Comparison of ENCODE assay signal across 10 cellular contexts in genomic region chr11:128515766-128516466, GRCh38.
DNase-seq lines count a peak whose midpoint lies in the region; ATAC-seq and TF ChIP-seq lines count a peak whose summit lies in the region.
"Had no signal": no experiment of that assay in that cellular context is flagged by ENCODE, and none has a peak within 500 bp of the region (broad histone marks: within the 10 kb centered on the region; RNA-seq: fewer than 3 reads in every experiment).

No MANE protein-coding gene starts in this region.

- CTCF ChIA-PET in MCF 10A (lab: Yijun Ruan, JAX): interaction anchor here (0.9 kb wide), 1 partner anchor 315 kb away, joined by 5 read pairs; no protein-coding TSS in a partner anchor

- WGBS in mesenchymal stem cell: 96% methylated on average over 4 of the region's 7 CpGs
- WGBS in transverse colon (ENCODE audit: low coverage in 1 of 2), 2 donors: 27 to 36% methylated on average over 7 of the region's 7 CpGs

- no peaks in the 10 kb centered on the region for H3K79me1 ChIP-seq in mesenchymal stem cell (replicated peaks; ENCODE audit: low read length, poor library complexity, severe bottlenecking)

- no peak overlapping the region for H4K8ac ChIP-seq in mesenchymal stem cell (ENCODE audit: low read length)

- no peak for TF ChIP-seq CTCF in breast epithelium (IDR thresholded peaks at IDR 0.05)
- TF ChIP-seq CTCF in MCF 10A (IDR thresholded peaks at IDR 0.05; ENCODE audit: unreplicated experiment): no peak
- no peak for TF ChIP-seq CTCF in transverse colon (IDR thresholded peaks at IDR 0.05)

- no peak overlapping the region for H2BK120ac ChIP-seq in mesenchymal stem cell (ENCODE audit: low read depth, low read length)

- TF ChIP-seq EP300 in transverse colon (IDR thresholded peaks at IDR 0.05; ENCODE audit: low read depth): no peak

- no peak overlapping the region for H3K4me2 ChIP-seq in mesenchymal stem cell (ENCODE audit: low read length, poor library complexity, severe bottlenecking)
- H3K4me2 ChIP-seq: BLaER1 had no signal

- H3K36me3 ChIP-seq in breast epithelium (no peaks in the 10 kb centered on the region), mesenchymal stem cell (ENCODE audit: control insufficient read depth in 1 of 2, insufficient read depth in 2 of 2, low read depth in 1 of 2, low read length in 2 of 2) (peaks cover 7 to 29% of the 10 kb centered on the region in 2 experiments), transverse colon (no peaks in the 10 kb centered on the region)

- no peak overlapping the region for H4K91ac ChIP-seq in mesenchymal stem cell (ENCODE audit: low read length)

- H3K27ac Mint-ChIP-seq in MCF 10A (ENCODE audit: low read depth, unreplicated experiment): no peak overlapping the region
- H3K27ac Mint-ChIP-seq in activated naive CD8-positive, alpha-beta T cell: peak overlapping the region; percentile 99

- H3K18ac ChIP-seq in mesenchymal stem cell (ENCODE audit: low read depth in 1 of 2, low read length in 2 of 2): no peak overlapping the region

- ATAC-seq in HG03457 (IDR thresholded peaks at IDR 0.05; ENCODE audit: unreplicated experiment): no peak
- ATAC-seq in GM19397 (IDR thresholded peaks at IDR 0.05; ENCODE audit: unreplicated experiment): no peak
- ATAC-seq in GM18519 (IDR thresholded peaks at IDR 0.05; ENCODE audit: low FRiP score, unreplicated experiment): no peak

- no peak overlapping the region for H3K4ac ChIP-seq in mesenchymal stem cell (ENCODE audit: low read depth in 1 of 2, low read length in 2 of 2)

- no peak overlapping the region for H3K14ac ChIP-seq in mesenchymal stem cell (ENCODE audit: low read length in 2 of 2)

- no peak overlapping the region for H2AFZ ChIP-seq in mesenchymal stem cell (ENCODE audit: low read depth, low read length)

- TF ChIP-seq POLR2A in breast epithelium (IDR thresholded peaks at IDR 0.05) (no peak), transverse colon (IDR thresholded peaks at IDR 0.05) (no peak)

- in situ Hi-C loops in transverse colon (cut with MboI; ENCODE audit: low pct_ligation_motif_present in 1 of 4, low pct_unique_long_range_greater_than_20kb in 1 of 4, low sequenced_read_pairs in 3 of 4): loop anchor here in 1 of 4 donors (25.0 kb wide), 1 partner anchor 229 kb away; no protein-coding TSS in a partner anchor

- no peaks in the 10 kb centered on the region for H3K27me3 ChIP-seq in breast epithelium
- no peaks in the 10 kb centered on the region for H3K27me3 ChIP-seq in mesenchymal stem cell (ENCODE audit: control insufficient read depth in 1 of 2, insufficient read depth in 1 of 2, low read length in 2 of 2)
- H3K27me3 ChIP-seq in transverse colon: no peaks in the 10 kb centered on the region
- H3K27me3 ChIP-seq: BLaER1 had no signal

- H3K4me1 ChIP-seq in breast epithelium (peaks cover 0 to 11% of the 10 kb centered on the region in 2 donors), mesenchymal stem cell (ENCODE audit: control insufficient read depth, insufficient read depth, low read depth, low read length) (peaks cover 11% of the 10 kb centered on the region), transverse colon (peaks cover 14 to 59% (median 50%) of the 10 kb centered on the region in 4 donors)

- no peaks in the 10 kb centered on the region for H3K27me3 Mint-ChIP-seq in MCF 10A (ENCODE audit: insufficient read depth, unreplicated experiment)
- H3K27me3 Mint-ChIP-seq in activated naive CD8-positive, alpha-beta T cell: no peaks in the 10 kb centered on the region

- no peaks in the 10 kb centered on the region for H3K9me3 ChIP-seq in breast epithelium
- H3K9me3 ChIP-seq in mesenchymal stem cell (ENCODE audit: control insufficient read depth, low read length): no peaks in the 10 kb centered on the region
- no peaks in the 10 kb centered on the region for H3K9me3 ChIP-seq in transverse colon
- H3K9me3 ChIP-seq: BLaER1 had no signal

- H3K23ac ChIP-seq in mesenchymal stem cell (ENCODE audit: low read length in 2 of 2): peak overlapping the region in 1 of 2 experiments; percentile 42

- no peak overlapping the region for H2BK12ac ChIP-seq in mesenchymal stem cell (ENCODE audit: low read length in 2 of 2)

- H3K4me3 Mint-ChIP-seq in MCF 10A (ENCODE audit: unreplicated experiment): no peak overlapping the region
- peak overlapping the region; percentile 97 for H3K4me3 Mint-ChIP-seq in activated naive CD8-positive, alpha-beta T cell

- peaks cover 53% of the 10 kb centered on the region for H3K4me1 Mint-ChIP-seq in MCF 10A (ENCODE audit: insufficient read depth, unreplicated experiment)
- peaks cover 74% of the 10 kb centered on the region for H3K4me1 Mint-ChIP-seq in activated naive CD8-positive, alpha-beta T cell (ENCODE audit: low read depth)

- peak overlapping the region; percentile 99 for H3K9ac ChIP-seq in mesenchymal stem cell (ENCODE audit: low read length)
- H3K9ac ChIP-seq: BLaER1 had no signal

- H3K36me3 Mint-ChIP-seq in MCF 10A (ENCODE audit: insufficient read depth, unreplicated experiment): peaks cover 22% of the 10 kb centered on the region
- H3K36me3 Mint-ChIP-seq in activated naive CD8-positive, alpha-beta T cell: peaks cover 38% of the 10 kb centered on the region

- no peak overlapping the region for H2BK5ac ChIP-seq in mesenchymal stem cell (ENCODE audit: low read depth, low read length, poor library complexity, severe bottlenecking)

- DNase-seq in breast epithelium (ENCODE audit: low spot score in 2 of 2) (no peak), MCF 10A (ENCODE audit: unreplicated experiment) (no peak), mesenchymal stem cell (no peak), transverse colon (no peak)
- DNase-seq: NCI-H2171 had no signal

- H3K27ac ChIP-seq in breast epithelium (no peak overlapping the region), mesenchymal stem cell (ENCODE audit: low read length, poor library complexity, severe bottlenecking) (no peak overlapping the region), transverse colon (peak overlapping the region; percentile 88 to 95 (median 91))
- H3K27ac ChIP-seq: BLaER1 had no signal

- intact Hi-C loops in breast epithelium (cut with DNase I; ENCODE audit: low total_unique reads): no loop called here
- intact Hi-C loops in MCF 10A (cut with micrococcal nuclease): no loop called here
- intact Hi-C loops in transverse colon (cut with DNase I; ENCODE audit: low total_unique reads): no loop called here

- no TSS peak for BruUV-seq in MCF 10A (replicated peaks; lab: Mats Ljungman, UMichigan)

- no peak overlapping the region for H2BK15ac ChIP-seq in mesenchymal stem cell (ENCODE audit: low read depth, poor library complexity, severe bottlenecking)

- H3K9me3 Mint-ChIP-seq in MCF 10A (ENCODE audit: unreplicated experiment): no peaks in the 10 kb centered on the region
- no peaks in the 10 kb centered on the region for H3K9me3 Mint-ChIP-seq in activated naive CD8-positive, alpha-beta T cell (ENCODE audit: low read depth)

- no peak overlapping the region for H2AK5ac ChIP-seq in mesenchymal stem cell (ENCODE audit: low read length, severe bottlenecking)

- H3K4me3 ChIP-seq in breast epithelium: peak overlapping the region in 2 of 3 donors; percentile 11 to 86
- H3K4me3 ChIP-seq in mesenchymal stem cell (ENCODE audit: insufficient read depth in 1 of 2, low read depth in 1 of 2, low read length in 2 of 2): peak overlapping the region in 1 of 2 experiments; percentile 93
- H3K4me3 ChIP-seq in transverse colon: peak overlapping the region in 1 of 4 donors; percentile 74
- H3K4me3 ChIP-seq: BLaER1 had no signal

- POLR2A ChIA-PET in MCF 10A (lab: Yijun Ruan, JAX): interaction anchor here (1.1 to 7.4 kb wide), 3 partner anchors 10 to 29 kb away, joined by 3 to 124 read pairs (median 34); no protein-coding TSS in a partner anchor

Comparison
In these comparisons a context has a peak if more than half of its experiments do, and no peak if none do; other contexts are left out.
1. H3K27ac ChIP-seq: peak in transverse colon (4 of 4); none in breast epithelium (0 of 2) and mesenchymal stem cell (single experiment).